ENCODE assay signal across 16 cellular contexts in genomic region chr13:46624821-46625220, GRCh38.
DNase-seq lines count a peak whose midpoint lies in the region; ATAC-seq and TF ChIP-seq lines count a peak whose summit lies in the region.
"Had no signal": no experiment of that assay in that cellular context is flagged by ENCODE, and none has a peak within 500 bp of the region (broad histone marks: within the 10 kb centered on the region; RNA-seq: fewer than 3 reads in every experiment).

No MANE protein-coding gene starts in this region.

- no peaks in the 10 kb centered on the region for H3F3A ChIP-seq in GM23338 (replicated peaks; ENCODE audit: low read depth)

- H4K20me1 ChIP-seq in GM23338 (replicated peaks; ENCODE audit: insufficient read depth) (no peaks in the 10 kb centered on the region; the same call in 1 of the 2 replicates), OCI-LY3 (ENCODE audit: insufficient read depth, low read length) (peaks cover 53% of the 10 kb centered on the region)

- peaks cover 66% of the 10 kb centered on the region for H3K79me2 ChIP-seq in GM23338 (replicated peaks; ENCODE audit: insufficient read depth)
- H3K79me2 ChIP-seq in OCI-LY3 (ENCODE audit: low read length), result peaks cover 100% of the 10 kb centered on the region

- ATAC-seq in GM23338, result peak; percentile 51
- ATAC-seq in gastroesophageal sphincter, result no peak
- no peak for ATAC-seq in stimulated activated memory B cell treated with anti-CD40 and anti-IgM and Interleukin-4, amounts not matched to agents 10 μg/mL and 1 μg/mL and 100 μg/mL, for 72 hours
- ATAC-seq in GM19395 (IDR thresholded peaks at IDR 0.05; ENCODE audit: unreplicated experiment), result no peak
- no peak for ATAC-seq in naive thymus-derived CD8-positive, alpha-beta T cell
- ATAC-seq: PC-3 had no signal

- H3K9me2 ChIP-seq in GM23338 (ENCODE audit: insufficient read depth), result no peaks in the 10 kb centered on the region; the same call in 1 of the 2 replicates

- H3K36me3 Mint-ChIP-seq in GM23338 (ENCODE audit: low read depth), result no peaks in the 10 kb centered on the region
- no peaks in the 10 kb centered on the region for H3K36me3 Mint-ChIP-seq in stimulated activated memory B cell treated with anti-CD40 and anti-IgM and Interleukin-4, amounts not matched to agents 10 μg/mL and 1 μg/mL and 100 μg/mL, for 72 hours
- peaks cover 0 to 2% (median 1%) of the 10 kb centered on the region in 3 donors for H3K36me3 Mint-ChIP-seq in naive thymus-derived CD8-positive, alpha-beta T cell

- 0 out of 2 replicates have a peak overlapping the region, but pooled peaks have one; percentile 64 for H3K27ac ChIP-seq in GM23338 (ENCODE audit: low read depth)
- H3K27ac ChIP-seq in OCI-LY3 (ENCODE audit: low read length), result peak overlapping the region; percentile 67
- peak overlapping the region; percentile 21 to 68 (median 51) for H3K27ac ChIP-seq in gastroesophageal sphincter

- no peaks in the 10 kb centered on the region for H3K9me3 Mint-ChIP-seq in GM23338
- H3K9me3 Mint-ChIP-seq in stimulated activated memory B cell treated with anti-CD40 and anti-IgM and Interleukin-4, amounts not matched to agents 10 μg/mL and 1 μg/mL and 100 μg/mL, for 72 hours, result no peaks in the 10 kb centered on the region
- H3K9me3 Mint-ChIP-seq in naive thymus-derived CD8-positive, alpha-beta T cell, result no peaks in the 10 kb centered on the region
- H3K9me3 Mint-ChIP-seq: HFFc6 had no signal

- peaks cover 57% of the 10 kb centered on the region for H3K4me1 Mint-ChIP-seq in GM23338
- peaks cover 82% of the 10 kb centered on the region for H3K4me1 Mint-ChIP-seq in stimulated activated memory B cell treated with anti-CD40 and anti-IgM and Interleukin-4, amounts not matched to agents 10 μg/mL and 1 μg/mL and 100 μg/mL, for 72 hours
- peaks cover 28 to 83% (median 69%) of the 10 kb centered on the region in 4 donors for H3K4me1 Mint-ChIP-seq in naive thymus-derived CD8-positive, alpha-beta T cell

- DNase-seq in GM23338 (ENCODE audit: low spot score), result no peak
- DNase-seq in middle frontal gyrus (ENCODE audit: extremely low spot score, low spot score), result no peak
- no peak for DNase-seq in naive thymus-derived CD8-positive, alpha-beta T cell
- DNase-seq: DMS 273 treated with DMSO at 0.1 percent for 48 hours; GOT3; HFFc6; Kasumi-1; NCI-H2029; NCI-H526 treated with DMSO at 0.1 percent for 48 hours; NK-92 treated with Interleukin-12 subunit alpha and Interleukin-12 subunit beta, amount 100 ng/mL, for 24 hours; PC-3 had no signal

- no peak overlapping the region for H3K4me3 Mint-ChIP-seq in GM23338
- no peak overlapping the region for H3K4me3 Mint-ChIP-seq in stimulated activated memory B cell treated with anti-CD40 and anti-IgM and Interleukin-4, amounts not matched to agents 10 μg/mL and 1 μg/mL and 100 μg/mL, for 72 hours
- no peak overlapping the region for H3K4me3 Mint-ChIP-seq in naive thymus-derived CD8-positive, alpha-beta T cell
- H3K4me3 Mint-ChIP-seq: HFFc6 had no signal

- H3K27me3 Mint-ChIP-seq in GM23338 (ENCODE audit: insufficient read depth, low read depth, poor library complexity), result peaks cover 4% of the 10 kb centered on the region
- no peaks in the 10 kb centered on the region for H3K27me3 Mint-ChIP-seq in stimulated activated memory B cell treated with anti-CD40 and anti-IgM and Interleukin-4, amounts not matched to agents 10 μg/mL and 1 μg/mL and 100 μg/mL, for 72 hours
- H3K27me3 Mint-ChIP-seq in naive thymus-derived CD8-positive, alpha-beta T cell, result no peaks in the 10 kb centered on the region

- H3K27me3 ChIP-seq in GM23338 (ENCODE audit: insufficient read depth) (no peaks in the 10 kb centered on the region), OCI-LY3 (ENCODE audit: low read depth, low read length) (no peaks in the 10 kb centered on the region), gastroesophageal sphincter (no peaks in the 10 kb centered on the region)
- H3K27me3 ChIP-seq: BLaER1 had no signal

- TF ChIP-seq CTCF in GM23338 (conservative IDR thresholded peaks at IDR 0.05; ENCODE audit: low read depth in 2 of 2), result no peak
- no peak for TF ChIP-seq CTCF in OCI-LY3 (IDR thresholded peaks at IDR 0.05; ENCODE audit: low read depth, low read length)
- no peak for TF ChIP-seq CTCF in gastroesophageal sphincter (IDR thresholded peaks at IDR 0.05)

- no peaks in the 10 kb centered on the region for H3K9me3 ChIP-seq in OCI-LY3 (ENCODE audit: insufficient read depth, low read length)
- H3K9me3 ChIP-seq in gastroesophageal sphincter, result no peaks in the 10 kb centered on the region
- H3K9me3 ChIP-seq: BLaER1 had no signal

- peak overlapping the region; percentile 74; the same call in 1 of the 2 replicates for H3K27ac Mint-ChIP-seq in GM23338
- H3K27ac Mint-ChIP-seq in stimulated activated memory B cell treated with anti-CD40 and anti-IgM and Interleukin-4, amounts not matched to agents 10 μg/mL and 1 μg/mL and 100 μg/mL, for 72 hours, result peak overlapping the region; percentile 9
- H3K27ac Mint-ChIP-seq in naive thymus-derived CD8-positive, alpha-beta T cell, result peak overlapping the region in 4 of 10 donors; percentile 17 to 82 (median 46)
- H3K27ac Mint-ChIP-seq: HFFc6 had no signal

- H3K4me1 ChIP-seq in GM23338 (ENCODE audit: insufficient read depth), result peaks cover 64% of the 10 kb centered on the region
- H3K4me1 ChIP-seq in OCI-LY3 (ENCODE audit: low read length), result peaks cover 73% of the 10 kb centered on the region
- peaks cover 21 to 81% (median 33%) of the 10 kb centered on the region in 3 donors for H3K4me1 ChIP-seq in gastroesophageal sphincter

- peak overlapping the region; percentile 20; the same call in 1 of the 2 replicates for H3K9ac ChIP-seq in OCI-LY3 (ENCODE audit: low read length)
- H3K9ac ChIP-seq: BLaER1 had no signal

- no peak for TF ChIP-seq EP300 in gastroesophageal sphincter (IDR thresholded peaks at IDR 0.05)

- H3K4me3 ChIP-seq in GM23338, result no peak overlapping the region; the same call in 1 of the 2 replicates
- peak overlapping the region; percentile 63 for H3K4me3 ChIP-seq in OCI-LY3 (ENCODE audit: low read length)
- H3K4me3 ChIP-seq in gastroesophageal sphincter, result no peak overlapping the region
- H3K4me3 ChIP-seq: BLaER1 had no signal

- 84 to 95% methylated on average over 3 to 4 of the region's 4 CpGs for WGBS in gastroesophageal sphincter (ENCODE audit: low coverage in 1 of 2), 2 donors

- POLR2A ChIA-PET in naive thymus-derived CD8-positive, alpha-beta T cell (lab: Charles Lee), result no interaction called here

- H3K36me3 ChIP-seq in GM23338 (ENCODE audit: insufficient read depth) (no peaks in the 10 kb centered on the region), OCI-LY3 (replicated peaks; ENCODE audit: low read depth, low read length) (no peaks in the 10 kb centered on the region), gastroesophageal sphincter (no peaks in the 10 kb centered on the region)
- H3K36me3 ChIP-seq: BLaER1 had no signal

- peak overlapping the region; percentile 27 for H3K4me2 ChIP-seq in GM23338
- H3K4me2 ChIP-seq in OCI-LY3 (ENCODE audit: low read length), result peak overlapping the region; percentile 87

- no peak for TF ChIP-seq POLR2A in gastroesophageal sphincter (IDR thresholded peaks at IDR 0.05)

- no peak overlapping the region for H2AFZ ChIP-seq in GM23338
- H2AFZ ChIP-seq in OCI-LY3 (ENCODE audit: low read depth, low read length), result no peak overlapping the region

TF ChIP-seq in GM23338, 12 proteins besides CTCF, POLR2A, EP300 and RAD21 (continues in another document):
- TF ChIP-seq STAT1 (IDR thresholded peaks at IDR 0.05; ENCODE audit: unreplicated experiment), result no peak
